In genomic region chr6:6486595-6486994, GRCh38 we compare ENCODE assay signal across 24 cellular contexts.
DNase-seq lines count a peak whose midpoint lies in the region; ATAC-seq, FAIRE-seq and TF ChIP-seq lines count a peak whose summit lies in the region.
"Had no signal": no experiment of that assay in that cellular context is flagged by ENCODE, and none has a peak within 500 bp of the region (broad histone marks: within the 10 kb centered on the region; RNA-seq: fewer than 3 reads in every experiment).

No MANE protein-coding gene starts in this region.

- TF ChIP-seq CTCF in astrocyte (IDR thresholded peaks at IDR 0.05; ENCODE audit: insufficient read depth, low read depth, low read length) (no peak), esophagus muscularis mucosa (IDR thresholded peaks at IDR 0.05) (no peak)

- H3K36me3 Mint-ChIP-seq in astrocyte (ENCODE audit: low read depth, unreplicated experiment) = peaks cover 1% of the 10 kb centered on the region
- H3K36me3 Mint-ChIP-seq: CD8-positive, alpha-beta memory T cell had no signal

- 53% methylated on average over 3 of the region's 3 CpGs for WGBS in esophagus muscularis mucosa

- TF ChIP-seq POLR2A in GM12892 (IDR thresholded peaks at IDR 0.05; ENCODE audit: low read depth, low read length) = no peak
- TF ChIP-seq POLR2A in esophagus muscularis mucosa (IDR thresholded peaks at IDR 0.05; ENCODE audit: low read depth) = no peak

- H3K4me2 ChIP-seq in astrocyte (ENCODE audit: low read length) = no peak overlapping the region

- peak; percentile 9 for FAIRE-seq in GM12892 (lab: Jason Lieb, UNC)
- no peak for FAIRE-seq in astrocyte (lab: Jason Lieb, UNC)
- FAIRE-seq: GM19239, H1 had no signal

- H3K36me3 ChIP-seq in astrocyte (ENCODE audit: insufficient read depth, low read length) (no peaks in the 10 kb centered on the region), esophagus muscularis mucosa (no peaks in the 10 kb centered on the region), HAP-1 (replicated peaks) (no peaks in the 10 kb centered on the region)
- H3K36me3 ChIP-seq: BE2C; BLaER1 treated with 17β-estradiol and CSF1 and Interleukin-3, amounts not matched to agents 10 nM and 100 nM had no signal

- no peak for ATAC-seq in activated CD4-positive, CD25-positive, alpha-beta regulatory T cell treated with anti-CD3 and anti-CD28 coated beads, Interleukin-2, amount 50 U/mL, for 24 hours

- peaks cover 14% of the 10 kb centered on the region for H3K27me3 Mint-ChIP-seq in astrocyte (ENCODE audit: low read depth, unreplicated experiment)

- DNase-seq in GM12892 (ENCODE audit: insufficient read length) = no peak
- no peak for DNase-seq in astrocyte (ENCODE audit: low read depth)
- DNase-seq in esophagus muscularis mucosa (ENCODE audit: extremely low spot score) = peak; percentile 19
- DNase-seq in renal cortical epithelial cell (ENCODE audit: low read depth) = peak; percentile 6
- DNase-seq in HAP-1 (ENCODE audit: low spot score in 2 of 2) = no peak
- no peak for DNase-seq in NAMALWA (ENCODE audit: low spot score)
- DNase-seq in AG08395 (ENCODE audit: low spot score) = no peak
- DNase-seq: AML-193; BE2C; Calu3; CD4-positive, alpha-beta T cell; CD8-positive, alpha-beta memory T cell; COR-L47; DMS53; DMS79 treated with DMSO at 0.1 percent for 48 hours; GF-D8; GM23248; H9; HFFc6 had no signal

- H3K27ac Mint-ChIP-seq in astrocyte (ENCODE audit: unreplicated experiment) = peak overlapping the region; percentile 37
- H3K27ac Mint-ChIP-seq: CD14-positive monocyte; CD4-positive, alpha-beta T cell; H9; HFFc6 had no signal

- H3K79me2 ChIP-seq in astrocyte (ENCODE audit: insufficient read depth, low read length) = no peaks in the 10 kb centered on the region

- H3K4me1 ChIP-seq in astrocyte (ENCODE audit: insufficient read depth, low read length) (no peaks in the 10 kb centered on the region), esophagus muscularis mucosa (no peaks in the 10 kb centered on the region), HAP-1 (no peaks in the 10 kb centered on the region)
- H3K4me1 ChIP-seq: BE2C had no signal

- H3K9me3 ChIP-seq in astrocyte (ENCODE audit: insufficient read depth, low read depth, low read length) (peaks cover 2% of the 10 kb centered on the region), esophagus muscularis mucosa (peaks cover 0 to 11% (median 6%) of the 10 kb centered on the region in 4 donors), HAP-1 (no peaks in the 10 kb centered on the region)
- H3K9me3 ChIP-seq: BE2C had no signal

- no peak overlapping the region for H2AFZ ChIP-seq in astrocyte (ENCODE audit: low read depth, low read length)
- H2AFZ ChIP-seq: GM23248 had no signal

- TF ChIP-seq EP300 in esophagus muscularis mucosa (IDR thresholded peaks at IDR 0.05) = no peak

- no peak overlapping the region for H3K27ac ChIP-seq in astrocyte (ENCODE audit: low read depth, low read length)
- H3K27ac ChIP-seq in esophagus muscularis mucosa (replicated peaks in 1 of 4) = no peak overlapping the region
- H3K27ac ChIP-seq: BLaER1 treated with 17β-estradiol and CSF1 and Interleukin-3, amounts not matched to agents 10 nM and 100 nM; GM23248 had no signal

- H3K27me3 ChIP-seq in astrocyte (ENCODE audit: insufficient read depth, low read length) (no peaks in the 10 kb centered on the region), esophagus muscularis mucosa (no peaks in the 10 kb centered on the region), HAP-1 (ENCODE audit: low read depth) (no peaks in the 10 kb centered on the region)
- H3K27me3 ChIP-seq: BLaER1 treated with 17β-estradiol and CSF1 and Interleukin-3, amounts not matched to agents 10 nM and 100 nM had no signal

- in situ Hi-C loops in HAP-1 (cut with MboI; ENCODE audit: low sequenced_read_pairs) = no loop called here

- no peak overlapping the region for H3K9ac ChIP-seq in astrocyte (ENCODE audit: low read length)
- H3K9ac ChIP-seq: BLaER1 treated with 17β-estradiol and CSF1 and Interleukin-3, amounts not matched to agents 10 nM and 100 nM; GM23248 had no signal

- no peaks in the 10 kb centered on the region for H4K20me1 ChIP-seq in astrocyte (ENCODE audit: insufficient read depth, low read length)
- H4K20me1 ChIP-seq: BLaER1 treated with 17β-estradiol and CSF1 and Interleukin-3, amounts not matched to agents 10 nM and 100 nM had no signal

- intact Hi-C loops in esophagus muscularis mucosa (cut with DNase I) = no loop called here

- no peak overlapping the region for H3K4me3 Mint-ChIP-seq in astrocyte (ENCODE audit: unreplicated experiment)
- H3K4me3 Mint-ChIP-seq: CD14-positive monocyte; CD4-positive, alpha-beta T cell; CD8-positive, alpha-beta memory T cell; H9; HFFc6 had no signal

- H3K4me1 Mint-ChIP-seq in astrocyte (ENCODE audit: low read depth, unreplicated experiment) = peaks cover 22% of the 10 kb centered on the region
- H3K4me1 Mint-ChIP-seq: CD8-positive, alpha-beta memory T cell; H9 had no signal

- H3K4me3 ChIP-seq in astrocyte (ENCODE audit: insufficient read depth, low read depth, low read length) (no peak overlapping the region), esophagus muscularis mucosa (no peak overlapping the region), HAP-1 (no peak overlapping the region)
- H3K4me3 ChIP-seq: BLaER1 treated with 17β-estradiol and CSF1 and Interleukin-3, amounts not matched to agents 10 nM and 100 nM; GM23248 had no signal

- peaks cover 4% of the 10 kb centered on the region for H3K9me3 Mint-ChIP-seq in astrocyte (ENCODE audit: unreplicated experiment)
- H3K9me3 Mint-ChIP-seq: CD8-positive, alpha-beta memory T cell had no signal

Comparison
In these comparisons a context has a peak if more than half of its experiments do, and no peak if none do; other contexts are left out.
1. DNase-seq: peak in esophagus muscularis mucosa (single experiment) and renal cortical epithelial cell (single experiment); none in GM12892 (single experiment), astrocyte (single experiment), HAP-1 (0 of 2), NAMALWA (single experiment) and AG08395 (single experiment).